11 cellular contexts compared by ENCODE assay signal in genomic region chr1:151837197-151837596, GRCh38. TPM values are rescaled to one million over a fixed set of nuclear protein-coding genes. Genes with fewer than 3 reads are reported as not detected.
DNase-seq lines count a peak whose midpoint lies in the region; ATAC-seq and TF ChIP-seq lines count a peak whose summit lies in the region.
"Had no signal": no experiment of that assay in that cellular context is flagged by ENCODE, and none has a peak within 500 bp of the region (broad histone marks: within the 10 kb centered on the region; RNA-seq: fewer than 3 reads in every experiment).

No MANE protein-coding gene starts in this region.

- DNase-seq in stimulated activated CD4-positive, alpha-beta T cell treated with anti-CD3 and anti-CD28 coated beads, Interleukin-15, amount 100 ng/mL, for 24 hours, result peak; percentile 46
- no peak for DNase-seq in stimulated activated CD4-positive, alpha-beta T cell treated with anti-CD3 and anti-CD28 coated beads, Interleukin-1b, Interleukin-23, amount 100 ng/mL, for 48 hours
- no peak for DNase-seq in activated T-helper 1 cell treated with anti-CD3 and anti-CD28 coated beads, Interleukin-12 subunit alpha, Interleukin-12 subunit beta, Interleukin-2, Interleukin-4 antibody, amounts not matched to agents 30 ng/mL and 10 ng/mL and 1 ng/mL, durations not matched to agents 14 hours and 24 hours and 36 hours (ENCODE audit: low spot score)
- DNase-seq in left colon, result peak in 1 of 2 donors; percentile 75
- DNase-seq in SHP77 treated with DMSO at 0.1 percent for 48 hours (lab: John Stamatoyannopoulos, UW), result no peak
- DNase-seq in ascending aorta (ENCODE audit: low spot score in 2 of 2), result no peak
- DNase-seq in COLO829 (ENCODE audit: low spot score), result no peak

- H3K4me1 Mint-ChIP-seq in activated T-helper 1 cell treated with anti-CD3 and anti-CD28 coated beads, Interleukin-12 subunit alpha, Interleukin-12 subunit beta, Interleukin-2, Interleukin-4 antibody, amounts not matched to agents 30 ng/mL and 10 ng/mL and 1 ng/mL, durations not matched to agents 14 hours and 24 hours and 36 hours (ENCODE audit: low read depth), result peaks cover 73% of the 10 kb centered on the region

- peaks cover 5% of the 10 kb centered on the region for H3K27me3 Mint-ChIP-seq in activated T-helper 1 cell treated with anti-CD3 and anti-CD28 coated beads, Interleukin-12 subunit alpha, Interleukin-12 subunit beta, Interleukin-2, Interleukin-4 antibody, amounts not matched to agents 30 ng/mL and 10 ng/mL and 1 ng/mL, durations not matched to agents 14 hours and 24 hours and 36 hours (ENCODE audit: insufficient read depth)

- H3K4me1 ChIP-seq in ascending aorta, result peaks cover 8 to 10% of the 10 kb centered on the region in 2 donors

- intact Hi-C loops in activated T-helper 1 cell treated with anti-CD3 and anti-CD28 coated beads, Interleukin-12 subunit alpha, Interleukin-12 subunit beta, Interleukin-2, Interleukin-4 antibody, amounts not matched to agents 30 ng/mL and 10 ng/mL and 1 ng/mL, durations not matched to agents 14 hours and 24 hours and 36 hours (cut with micrococcal nuclease), result loop anchor here (5.0 kb wide), 3 partner anchors 115 to 490 kb away; partner anchors contain the start of genes POGZ, RFX5 and RIIAD1
- intact Hi-C loops in left colon (cut with DNase I, micrococcal nuclease), result no loop called here
- intact Hi-C loops in ascending aorta (cut with DNase I), result no loop called here

- H3K4me3 Mint-ChIP-seq in activated T-helper 1 cell treated with anti-CD3 and anti-CD28 coated beads, Interleukin-12 subunit alpha, Interleukin-12 subunit beta, Interleukin-2, Interleukin-4 antibody, amounts not matched to agents 30 ng/mL and 10 ng/mL and 1 ng/mL, durations not matched to agents 14 hours and 24 hours and 36 hours, result peak overlapping the region; percentile 83

- H3K9me3 ChIP-seq in ascending aorta, result no peaks in the 10 kb centered on the region
- H3K9me3 ChIP-seq: heart right ventricle had no signal

- no peaks in the 10 kb centered on the region for H3K9me3 Mint-ChIP-seq in activated T-helper 1 cell treated with anti-CD3 and anti-CD28 coated beads, Interleukin-12 subunit alpha, Interleukin-12 subunit beta, Interleukin-2, Interleukin-4 antibody, amounts not matched to agents 30 ng/mL and 10 ng/mL and 1 ng/mL, durations not matched to agents 14 hours and 24 hours and 36 hours

- no peak overlapping the region for H3K4me3 ChIP-seq in ascending aorta

- peak; percentile 7 for ATAC-seq in left colon
- ATAC-seq in HG03196 (IDR thresholded peaks at IDR 0.05; ENCODE audit: unreplicated experiment), result no peak

- H3K27ac Mint-ChIP-seq in activated T-helper 1 cell treated with anti-CD3 and anti-CD28 coated beads, Interleukin-12 subunit alpha, Interleukin-12 subunit beta, Interleukin-2, Interleukin-4 antibody, amounts not matched to agents 30 ng/mL and 10 ng/mL and 1 ng/mL, durations not matched to agents 14 hours and 24 hours and 36 hours, result peak overlapping the region; percentile 92

- peaks cover 11% of the 10 kb centered on the region for H3K36me3 Mint-ChIP-seq in activated T-helper 1 cell treated with anti-CD3 and anti-CD28 coated beads, Interleukin-12 subunit alpha, Interleukin-12 subunit beta, Interleukin-2, Interleukin-4 antibody, amounts not matched to agents 30 ng/mL and 10 ng/mL and 1 ng/mL, durations not matched to agents 14 hours and 24 hours and 36 hours (ENCODE audit: low read depth)

- TF ChIP-seq CTCF in ascending aorta (IDR thresholded peaks at IDR 0.05), result no peak

- H3K27me3 ChIP-seq in ascending aorta, result peaks cover 15% of the 10 kb centered on the region

- H3K27ac ChIP-seq in ascending aorta, result no peak overlapping the region
- H3K27ac ChIP-seq: cardiac muscle cell, WERI-Rb-1 had no signal

- no peaks in the 10 kb centered on the region for H3K36me3 ChIP-seq in ascending aorta
- H3K36me3 ChIP-seq: cardiac muscle cell, heart right ventricle, WERI-Rb-1 had no signal

RNA-seq across cellular contexts. Expression of gene C2CD4D, which starts 2.4 kb away (rescaled TPM):
- total RNA-seq in activated T-helper 1 cell treated with anti-CD3 and anti-CD28 coated beads, Interleukin-12 subunit alpha, Interleukin-12 subunit beta, Interleukin-2, Interleukin-4 antibody, amounts not matched to agents 30 ng/mL and 10 ng/mL and 1 ng/mL, durations not matched to agents 14 hours and 24 hours and 36 hours, result 1.0 and 1.2 TPM in 2 replicates
- total RNA-seq in left colon, result under 1 TPM; 0.81 to 0.92 TPM
- total RNA-seq in ascending aorta, result not detected
- total RNA-seq: cardiac muscle cell, heart right ventricle had no signal

RNA-seq across cellular contexts. Expression of gene RORC, which starts 5.6 kb away (rescaled TPM):
- total RNA-seq in activated T-helper 1 cell treated with anti-CD3 and anti-CD28 coated beads, Interleukin-12 subunit alpha, Interleukin-12 subunit beta, Interleukin-2, Interleukin-4 antibody, amounts not matched to agents 30 ng/mL and 10 ng/mL and 1 ng/mL, durations not matched to agents 14 hours and 24 hours and 36 hours, result 2.6 and 2.7 TPM in 2 replicates
- total RNA-seq in left colon (10 to 100 TPM; 18.3 TPM), ascending aorta (not detected)
- total RNA-seq: cardiac muscle cell had no signal

RNA-seq across cellular contexts. Expression of gene THEM5, which starts 16.3 kb away (rescaled TPM):
- total RNA-seq in activated T-helper 1 cell treated with anti-CD3 and anti-CD28 coated beads, Interleukin-12 subunit alpha, Interleukin-12 subunit beta, Interleukin-2, Interleukin-4 antibody, amounts not matched to agents 30 ng/mL and 10 ng/mL and 1 ng/mL, durations not matched to agents 14 hours and 24 hours and 36 hours, result not detected in 2 replicates
- total RNA-seq in left colon, result not detected
- not detected for total RNA-seq in ascending aorta
- total RNA-seq: cardiac muscle cell had no signal

RNA-seq across cellular contexts. Expression of gene LINGO4, which starts 32.0 kb away (rescaled TPM):
- 0.07 and 0.10 TPM in 2 replicates for total RNA-seq in activated T-helper 1 cell treated with anti-CD3 and anti-CD28 coated beads, Interleukin-12 subunit alpha, Interleukin-12 subunit beta, Interleukin-2, Interleukin-4 antibody, amounts not matched to agents 30 ng/mL and 10 ng/mL and 1 ng/mL, durations not matched to agents 14 hours and 24 hours and 36 hours
- total RNA-seq in left colon, result under 1 TPM in 1 of 2 donors, not detected in 1; 0.20 TPM
- not detected for total RNA-seq in ascending aorta
- total RNA-seq: cardiac muscle cell had no signal

RNA-seq across cellular contexts. Expression of gene TDRKH, which starts 46.9 kb away (rescaled TPM):
- total RNA-seq in activated T-helper 1 cell treated with anti-CD3 and anti-CD28 coated beads, Interleukin-12 subunit alpha, Interleukin-12 subunit beta, Interleukin-2, Interleukin-4 antibody, amounts not matched to agents 30 ng/mL and 10 ng/mL and 1 ng/mL, durations not matched to agents 14 hours and 24 hours and 36 hours, result 14.6 and 16.4 TPM in 2 replicates
- total RNA-seq in left colon (1 to 10 TPM; 3.3 to 7.2 TPM), ascending aorta (1.5 TPM)
